ENCODE assay signal across 1 cellular context in genomic region chr1:112713466-112714312, GRCh38.
A peak's percentile ranks its signal among the peaks of the same experiment; 100 is the strongest.
TF ChIP-seq lines count a peak whose summit lies in the region.

No MANE protein-coding gene starts in this region.

TF ChIP-seq in GM12878, 131 proteins besides CTCF, POLR2A, EP300 and RAD21 (continued from another document):
- TF ChIP-seq, protein P1, sequence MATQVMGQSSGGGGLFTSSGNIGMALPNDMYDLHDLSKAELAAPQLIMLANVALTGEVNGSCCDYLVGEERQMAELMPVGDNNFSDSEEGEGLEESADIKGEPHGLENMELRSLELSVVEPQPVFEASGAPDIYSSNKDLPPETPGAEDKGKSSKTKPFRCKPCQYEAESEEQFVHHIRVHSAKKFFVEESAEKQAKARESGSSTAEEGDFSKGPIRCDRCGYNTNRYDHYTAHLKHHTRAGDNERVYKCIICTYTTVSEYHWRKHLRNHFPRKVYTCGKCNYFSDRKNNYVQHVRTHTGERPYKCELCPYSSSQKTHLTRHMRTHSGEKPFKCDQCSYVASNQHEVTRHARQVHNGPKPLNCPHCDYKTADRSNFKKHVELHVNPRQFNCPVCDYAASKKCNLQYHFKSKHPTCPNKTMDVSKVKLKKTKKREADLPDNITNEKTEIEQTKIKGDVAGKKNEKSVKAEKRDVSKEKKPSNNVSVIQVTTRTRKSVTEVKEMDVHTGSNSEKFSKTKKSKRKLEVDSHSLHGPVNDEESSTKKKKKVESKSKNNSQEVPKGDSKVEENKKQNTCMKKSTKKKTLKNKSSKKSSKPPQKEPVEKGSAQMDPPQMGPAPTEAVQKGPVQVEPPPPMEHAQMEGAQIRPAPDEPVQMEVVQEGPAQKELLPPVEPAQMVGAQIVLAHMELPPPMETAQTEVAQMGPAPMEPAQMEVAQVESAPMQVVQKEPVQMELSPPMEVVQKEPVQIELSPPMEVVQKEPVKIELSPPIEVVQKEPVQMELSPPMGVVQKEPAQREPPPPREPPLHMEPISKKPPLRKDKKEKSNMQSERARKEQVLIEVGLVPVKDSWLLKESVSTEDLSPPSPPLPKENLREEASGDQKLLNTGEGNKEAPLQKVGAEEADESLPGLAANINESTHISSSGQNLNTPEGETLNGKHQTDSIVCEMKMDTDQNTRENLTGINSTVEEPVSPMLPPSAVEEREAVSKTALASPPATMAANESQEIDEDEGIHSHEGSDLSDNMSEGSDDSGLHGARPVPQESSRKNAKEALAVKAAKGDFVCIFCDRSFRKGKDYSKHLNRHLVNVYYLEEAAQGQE (IDR thresholded peaks at IDR 0.05; ENCODE audit: low read depth, low read length): no peak
- TF ChIP-seq ATF3 (IDR thresholded peaks at IDR 0.05; ENCODE audit: borderline replicate concordance, extremely low read depth, low read depth, low read length): no peak
- TF ChIP-seq ZNF24 (IDR thresholded peaks at IDR 0.05): no peak
- no peak for TF ChIP-seq ZNF622 (IDR thresholded peaks at IDR 0.05)
- TF ChIP-seq NR2C1 (IDR thresholded peaks at IDR 0.05): no peak
- TF ChIP-seq TCF3 (IDR thresholded peaks at IDR 0.05; ENCODE audit: borderline replicate concordance, insufficient read depth, low read depth, low read length): 0 out of 2 replicates have a peak, but pooled peaks have one; percentile 10
- TF ChIP-seq RUNX3 (IDR thresholded peaks at IDR 0.05; ENCODE audit: low read length): 0 out of 2 replicates have a peak, but pooled peaks have one; percentile 52
- TF ChIP-seq SPI1 (IDR thresholded peaks at IDR 0.05; ENCODE audit: borderline replicate concordance, insufficient read depth, low read depth, low read length): peak; percentile 98
- TF ChIP-seq RELA (IDR thresholded peaks at IDR 0.05; ENCODE audit: borderline replicate concordance, partially characterized antibody): no peak
- TF ChIP-seq SUPT20H (IDR thresholded peaks at IDR 0.05; ENCODE audit: borderline replicate concordance, control insufficient read depth, low read depth, low read length): no peak
- TF ChIP-seq SREBF1 (IDR thresholded peaks at IDR 0.05; ENCODE audit: low read length): no peak
- TF ChIP-seq, protein P2, sequence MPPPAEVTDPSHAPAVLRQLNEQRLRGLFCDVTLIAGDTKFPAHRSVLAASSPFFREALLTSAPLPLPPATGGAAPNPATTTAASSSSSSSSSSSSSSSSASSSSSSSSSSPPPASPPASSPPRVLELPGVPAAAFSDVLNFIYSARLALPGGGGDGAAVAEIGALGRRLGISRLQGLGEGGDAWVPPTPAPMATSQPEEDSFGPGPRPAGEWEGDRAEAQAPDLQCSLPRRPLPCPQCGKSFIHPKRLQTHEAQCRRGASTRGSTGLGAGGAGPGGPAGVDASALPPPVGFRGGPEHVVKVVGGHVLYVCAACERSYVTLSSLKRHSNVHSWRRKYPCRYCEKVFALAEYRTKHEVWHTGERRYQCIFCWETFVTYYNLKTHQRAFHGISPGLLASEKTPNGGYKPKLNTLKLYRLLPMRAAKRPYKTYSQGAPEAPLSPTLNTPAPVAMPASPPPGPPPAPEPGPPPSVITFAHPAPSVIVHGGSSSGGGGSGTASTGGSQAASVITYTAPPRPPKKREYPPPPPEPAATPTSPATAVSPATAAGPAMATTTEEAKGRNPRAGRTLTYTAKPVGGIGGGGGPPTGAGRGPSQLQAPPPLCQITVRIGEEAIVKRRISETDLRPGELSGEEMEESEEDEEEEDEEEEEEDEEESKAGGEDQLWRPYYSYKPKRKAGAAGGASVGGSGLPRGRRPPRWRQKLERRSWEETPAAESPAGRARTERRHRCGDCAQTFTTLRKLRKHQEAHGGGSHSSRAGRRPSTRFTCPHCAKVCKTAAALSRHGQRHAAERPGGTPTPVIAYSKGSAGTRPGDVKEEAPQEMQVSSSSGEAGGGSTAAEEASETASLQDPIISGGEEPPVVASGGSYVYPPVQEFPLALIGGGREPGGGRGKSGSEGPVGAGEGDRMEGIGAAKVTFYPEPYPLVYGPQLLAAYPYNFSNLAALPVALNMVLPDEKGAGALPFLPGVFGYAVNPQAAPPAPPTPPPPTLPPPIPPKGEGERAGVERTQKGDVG (CRISPR knock-in tag; IDR thresholded peaks at IDR 0.05): no peak
- TF ChIP-seq ZNF274 (IDR thresholded peaks at IDR 0.05; ENCODE audit: insufficient read depth, insufficient read length): no peak
- TF ChIP-seq, protein P3, sequence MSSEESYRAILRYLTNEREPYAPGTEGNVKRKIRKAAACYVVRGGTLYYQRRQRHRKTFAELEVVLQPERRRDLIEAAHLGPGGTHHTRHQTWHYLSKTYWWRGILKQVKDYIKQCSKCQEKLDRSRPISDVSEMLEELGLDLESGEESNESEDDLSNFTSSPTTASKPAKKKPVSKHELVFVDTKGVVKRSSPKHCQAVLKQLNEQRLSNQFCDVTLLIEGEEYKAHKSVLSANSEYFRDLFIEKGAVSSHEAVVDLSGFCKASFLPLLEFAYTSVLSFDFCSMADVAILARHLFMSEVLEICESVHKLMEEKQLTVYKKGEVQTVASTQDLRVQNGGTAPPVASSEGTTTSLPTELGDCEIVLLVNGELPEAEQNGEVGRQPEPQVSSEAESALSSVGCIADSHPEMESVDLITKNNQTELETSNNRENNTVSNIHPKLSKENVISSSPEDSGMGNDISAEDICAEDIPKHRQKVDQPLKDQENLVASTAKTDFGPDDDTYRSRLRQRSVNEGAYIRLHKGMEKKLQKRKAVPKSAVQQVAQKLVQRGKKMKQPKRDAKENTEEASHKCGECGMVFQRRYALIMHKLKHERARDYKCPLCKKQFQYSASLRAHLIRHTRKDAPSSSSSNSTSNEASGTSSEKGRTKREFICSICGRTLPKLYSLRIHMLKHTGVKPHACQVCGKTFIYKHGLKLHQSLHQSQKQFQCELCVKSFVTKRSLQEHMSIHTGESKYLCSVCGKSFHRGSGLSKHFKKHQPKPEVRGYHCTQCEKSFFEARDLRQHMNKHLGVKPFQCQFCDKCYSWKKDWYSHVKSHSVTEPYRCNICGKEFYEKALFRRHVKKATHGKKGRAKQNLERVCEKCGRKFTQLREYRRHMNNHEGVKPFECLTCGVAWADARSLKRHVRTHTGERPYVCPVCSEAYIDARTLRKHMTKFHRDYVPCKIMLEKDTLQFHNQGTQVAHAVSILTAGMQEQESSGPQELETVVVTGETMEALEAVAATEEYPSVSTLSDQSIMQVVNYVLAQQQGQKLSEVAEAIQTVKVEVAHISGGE (CRISPR knock-in tag; IDR thresholded peaks at IDR 0.05): no peak
- TF ChIP-seq ZNF592 (IDR thresholded peaks at IDR 0.05): no peak
- TF ChIP-seq TARDBP (IDR thresholded peaks at IDR 0.05; ENCODE audit: borderline replicate concordance): no peak
- no peak for TF ChIP-seq WRNIP1 (IDR thresholded peaks at IDR 0.05; ENCODE audit: borderline replicate concordance, low read depth, low read length)
- TF ChIP-seq, protein P4, sequence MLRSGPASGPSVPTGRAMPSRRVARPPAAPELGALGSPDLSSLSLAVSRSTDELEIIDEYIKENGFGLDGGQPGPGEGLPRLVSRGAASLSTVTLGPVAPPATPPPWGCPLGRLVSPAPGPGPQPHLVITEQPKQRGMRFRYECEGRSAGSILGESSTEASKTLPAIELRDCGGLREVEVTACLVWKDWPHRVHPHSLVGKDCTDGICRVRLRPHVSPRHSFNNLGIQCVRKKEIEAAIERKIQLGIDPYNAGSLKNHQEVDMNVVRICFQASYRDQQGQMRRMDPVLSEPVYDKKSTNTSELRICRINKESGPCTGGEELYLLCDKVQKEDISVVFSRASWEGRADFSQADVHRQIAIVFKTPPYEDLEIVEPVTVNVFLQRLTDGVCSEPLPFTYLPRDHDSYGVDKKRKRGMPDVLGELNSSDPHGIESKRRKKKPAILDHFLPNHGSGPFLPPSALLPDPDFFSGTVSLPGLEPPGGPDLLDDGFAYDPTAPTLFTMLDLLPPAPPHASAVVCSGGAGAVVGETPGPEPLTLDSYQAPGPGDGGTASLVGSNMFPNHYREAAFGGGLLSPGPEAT (IDR thresholded peaks at IDR 0.05; ENCODE audit: low read depth): peak; percentile 77
- TF ChIP-seq CHD2 (IDR thresholded peaks at IDR 0.05; ENCODE audit: borderline replicate concordance, low read depth, low read length): 0 out of 2 replicates have a peak, but pooled peaks have one; percentile 5
- TF ChIP-seq IKZF1 (conservative IDR thresholded peaks at IDR 0.05): peak; percentile 87
- no peak for TF ChIP-seq STAT3 (IDR thresholded peaks at IDR 0.05; ENCODE audit: low read depth, low read length)
- TF ChIP-seq PAX5 (IDR thresholded peaks at IDR 0.05; ENCODE audit: borderline replicate concordance, low read depth, low read length): 0 out of 2 replicates have a peak, but pooled peaks have one; percentile 24
- TF ChIP-seq FOXK2 (IDR thresholded peaks at IDR 0.05): no peak
- TF ChIP-seq CREB1 (IDR thresholded peaks at IDR 0.05; ENCODE audit: low read depth): no peak
- no peak; the same call in 1 of the 2 replicates for TF ChIP-seq BACH1 (IDR thresholded peaks at IDR 0.05; ENCODE audit: borderline replicate concordance)
- TF ChIP-seq FOXM1 (IDR thresholded peaks at IDR 0.05; ENCODE audit: low read depth, low read length): no peak
- TF ChIP-seq, protein P5, sequence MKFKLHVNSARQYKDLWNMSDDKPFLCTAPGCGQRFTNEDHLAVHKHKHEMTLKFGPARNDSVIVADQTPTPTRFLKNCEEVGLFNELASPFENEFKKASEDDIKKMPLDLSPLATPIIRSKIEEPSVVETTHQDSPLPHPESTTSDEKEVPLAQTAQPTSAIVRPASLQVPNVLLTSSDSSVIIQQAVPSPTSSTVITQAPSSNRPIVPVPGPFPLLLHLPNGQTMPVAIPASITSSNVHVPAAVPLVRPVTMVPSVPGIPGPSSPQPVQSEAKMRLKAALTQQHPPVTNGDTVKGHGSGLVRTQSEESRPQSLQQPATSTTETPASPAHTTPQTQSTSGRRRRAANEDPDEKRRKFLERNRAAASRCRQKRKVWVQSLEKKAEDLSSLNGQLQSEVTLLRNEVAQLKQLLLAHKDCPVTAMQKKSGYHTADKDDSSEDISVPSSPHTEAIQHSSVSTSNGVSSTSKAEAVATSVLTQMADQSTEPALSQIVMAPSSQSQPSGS (IDR thresholded peaks at IDR 0.05; ENCODE audit: low read length): no peak
- TF ChIP-seq MEF2B (IDR thresholded peaks at IDR 0.05; ENCODE audit: partially characterized antibody, poor library complexity, severe bottlenecking): no peak
- no peak for TF ChIP-seq KLF5 (IDR thresholded peaks at IDR 0.05; ENCODE audit: partially characterized antibody)
- no peak for TF ChIP-seq YY1 (IDR thresholded peaks at IDR 0.05; ENCODE audit: low read depth, low read length)
